10 cellular contexts compared by ENCODE assay signal in the genomic region with DNA sequence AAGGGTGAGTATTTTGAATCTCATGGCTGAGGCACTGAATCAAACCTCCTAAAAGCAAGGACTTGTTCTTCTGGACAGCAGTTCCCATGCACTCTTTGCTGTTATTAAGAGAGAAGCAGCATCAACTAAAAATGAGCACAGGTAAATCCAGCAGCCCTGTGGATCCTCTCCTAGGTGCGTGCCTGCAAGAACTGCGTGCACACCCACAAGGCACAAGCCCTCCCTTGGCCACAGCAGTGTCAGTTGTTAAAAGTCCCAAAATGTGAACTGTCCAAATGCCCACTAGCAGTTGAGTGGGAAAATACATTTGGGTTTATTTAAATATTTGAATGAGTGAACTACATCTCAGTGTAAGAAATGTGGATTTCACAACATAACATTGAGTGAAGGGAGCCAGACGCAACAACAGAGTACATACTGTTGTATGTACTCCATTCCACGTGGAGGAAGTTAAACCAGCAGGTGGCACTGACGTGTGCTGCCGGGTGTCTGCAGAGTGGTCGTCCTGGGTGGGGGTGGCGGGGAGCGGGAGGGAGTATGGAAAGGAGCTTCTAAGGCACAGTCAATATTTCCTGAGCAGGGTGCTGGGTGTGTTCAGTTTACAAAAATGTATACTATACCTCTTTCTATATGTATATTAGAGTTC.
A peak's percentile ranks its signal among the peaks of the same experiment; 100 is the strongest.
DNase-seq lines count a peak whose midpoint lies in the region; ATAC-seq and TF ChIP-seq lines count a peak whose summit lies in the region.
"Had no signal": no experiment of that assay in that cellular context is flagged by ENCODE, and none has a peak within 500 bp of the region (broad histone marks: within the 10 kb centered on the region; RNA-seq: fewer than 3 reads in every experiment).

No MANE protein-coding gene starts in this region.

- no peaks in the 10 kb centered on the region for H3K36me3 Mint-ChIP-seq in activated CD4-positive, alpha-beta T cell treated with anti-CD3 and anti-CD28 coated beads for 36 hours (ENCODE audit: low read depth)
- H3K36me3 Mint-ChIP-seq in type B pancreatic cell = no peaks in the 10 kb centered on the region

- no peak overlapping the region for H3K4me3 ChIP-seq in uterus

- H3K27ac Mint-ChIP-seq in activated CD4-positive, alpha-beta T cell treated with anti-CD3 and anti-CD28 coated beads for 36 hours = no peak overlapping the region
- no peak overlapping the region for H3K27ac Mint-ChIP-seq in type B pancreatic cell

- CTCF ChIA-PET in activated CD4-positive, alpha-beta T cell treated with anti-CD3 and anti-CD28 coated beads for 36 hours (lab: Charles Lee) = no interaction called here

- no peak for ATAC-seq in activated CD4-positive, alpha-beta T cell treated with anti-CD3 and anti-CD28 coated beads for 36 hours

- TF ChIP-seq POLR2A in uterus (IDR thresholded peaks at IDR 0.05) = no peak

- H3K9me3 Mint-ChIP-seq in activated CD4-positive, alpha-beta T cell treated with anti-CD3 and anti-CD28 coated beads for 36 hours (ENCODE audit: low read depth) = no peaks in the 10 kb centered on the region
- no peaks in the 10 kb centered on the region for H3K9me3 Mint-ChIP-seq in type B pancreatic cell

- peak; percentile 59 for TF ChIP-seq CTCF in type B pancreatic cell (conservative IDR thresholded peaks at IDR 0.05)
- TF ChIP-seq CTCF in uterus (IDR thresholded peaks at IDR 0.05) = no peak

- H3K27me3 Mint-ChIP-seq in activated CD4-positive, alpha-beta T cell treated with anti-CD3 and anti-CD28 coated beads for 36 hours = peaks cover 35% of the 10 kb centered on the region
- H3K27me3 Mint-ChIP-seq in type B pancreatic cell = peaks cover 36% of the 10 kb centered on the region

- H3K9me3 ChIP-seq in uterus = no peaks in the 10 kb centered on the region

- no peaks in the 10 kb centered on the region for H3K4me1 ChIP-seq in uterus

- no peaks in the 10 kb centered on the region for H3K36me3 ChIP-seq in uterus

- POLR2A ChIA-PET in activated CD4-positive, alpha-beta T cell treated with anti-CD3 and anti-CD28 coated beads for 36 hours (lab: Charles Lee) = no interaction called here

- intact Hi-C loops in activated CD4-positive, alpha-beta T cell treated with anti-CD3 and anti-CD28 coated beads for 36 hours (cut with DNase I, micrococcal nuclease) = loop anchor here (5.0 to 10.0 kb wide), 4 partner anchors 362 to 995 kb away; no protein-coding TSS in a partner anchor
- intact Hi-C loops in uterus (cut with DNase I; ENCODE audit: low total_unique reads) = loop anchor here (10.0 kb wide), 1 partner anchor 325 kb away; no protein-coding TSS in a partner anchor

- H3K4me1 Mint-ChIP-seq in activated CD4-positive, alpha-beta T cell treated with anti-CD3 and anti-CD28 coated beads for 36 hours = no peaks in the 10 kb centered on the region
- H3K4me1 Mint-ChIP-seq in type B pancreatic cell (ENCODE audit: unreplicated experiment) = peaks cover 4% of the 10 kb centered on the region

- peaks cover 0 to 3% of the 10 kb centered on the region in 2 donors for H3K27me3 ChIP-seq in uterus

- DNase-seq in activated CD4-positive, alpha-beta T cell treated with anti-CD3 and anti-CD28 coated beads for 36 hours = peak; percentile 7
- DNase-seq in activated CD4-positive, alpha-beta T cell treated with anti-CD3 and anti-CD28 coated beads, Interleukin-2, amount 50 U/mL, for 48 hours = no peak
- DNase-seq in NCI-H82 (lab: John Stamatoyannopoulos, UW) (peak; percentile 88), fibroblast of gingiva (ENCODE audit: low read depth) (peak; percentile 59), type B pancreatic cell (ENCODE audit: extremely low spot score, unreplicated experiment) (no peak), amygdala (lab: John Stamatoyannopoulos, UW) (no peak), uterus (no peak)
- DNase-seq in activated effector memory CD4-positive, alpha-beta T cell treated with Interleukin-2 at 50 U/mL for 16 hours = no peak
- DNase-seq: central memory CD4-positive, alpha-beta T cell; midbrain had no signal

- H3K4me3 Mint-ChIP-seq in activated CD4-positive, alpha-beta T cell treated with anti-CD3 and anti-CD28 coated beads for 36 hours = no peak overlapping the region
- H3K4me3 Mint-ChIP-seq in type B pancreatic cell = no peak overlapping the region

- H3K27ac ChIP-seq in uterus = no peak overlapping the region

Comparison
In these comparisons a context has a peak if more than half of its experiments do, and no peak if none do; other contexts are left out.
1. DNase-seq: peak in activated CD4-positive, alpha-beta T cell treated with anti-CD3 and anti-CD28 coated beads for 36 hours (single experiment), NCI-H82 (single experiment) and fibroblast of gingiva (single experiment); none in activated CD4-positive, alpha-beta T cell treated with anti-CD3 and anti-CD28 coated beads, Interleukin-2, amount 50 U/mL, for 48 hours (0 of 2), type B pancreatic cell (single experiment), amygdala (0 of 56), activated effector memory CD4-positive, alpha-beta T cell treated with Interleukin-2 at 50 U/mL for 16 hours (single experiment) and uterus (0 of 2).